20 cellular contexts compared by ENCODE assay signal in genomic region chr21:38293113-38293512, GRCh38. TPM values are rescaled to one million over a fixed set of nuclear protein-coding genes. Genes with fewer than 3 reads are reported as not detected.
DNase-seq lines count a peak whose midpoint lies in the region; ATAC-seq, FAIRE-seq and TF ChIP-seq lines count a peak whose summit lies in the region.
"Had no signal": no experiment of that assay in that cellular context is flagged by ENCODE, and none has a peak within 500 bp of the region (broad histone marks: within the 10 kb centered on the region; RNA-seq: fewer than 3 reads in every experiment).

No MANE protein-coding gene starts in this region.

- H3F3A ChIP-seq in GM23248 (ENCODE audit: insufficient read depth) = peaks cover 55% of the 10 kb centered on the region

- no peaks in the 10 kb centered on the region for H4K20me1 ChIP-seq in GM23248 (ENCODE audit: insufficient read depth)

- WGBS in pancreas, 2 donors = 87 to 89% methylated on average over 5 of the region's 5 CpGs
- 97% methylated on average over 5 of the region's 5 CpGs for WGBS in GM23248 (ENCODE audit: low coverage in 1 of 2, low lambda C conversion rate in 2 of 2, missing lambda C conversion rate in 2 of 2), 2 experiments

- H3K9me3 ChIP-seq in pancreas (no peaks in the 10 kb centered on the region), GM23248 (ENCODE audit: low read depth) (no peaks in the 10 kb centered on the region)
- H3K9me3 ChIP-seq: BE2C, right atrium auricular region, vagina had no signal

- H3K36me3 ChIP-seq in pancreas (peaks cover 0 to 9% (median 0%) of the 10 kb centered on the region in 3 donors), GM23248 (ENCODE audit: low read depth) (no peaks in the 10 kb centered on the region)
- H3K36me3 ChIP-seq: BE2C, right atrium auricular region, vagina, WERI-Rb-1 had no signal

- DNase-seq in NCI-H2029 (lab: John Stamatoyannopoulos, UW) (peak; percentile 35), NCI-H2029 treated with DMSO at 0.1 percent for 48 hours (lab: John Stamatoyannopoulos, UW) (no peak), NCI-H2171 treated with DMSO at 0.1 percent for 48 hours (lab: John Stamatoyannopoulos, UW) (peak; percentile 43), kidney tubule cell (ENCODE audit: low spot score) (peak; percentile 93), pancreas (no peak), GM23248 (no peak)
- DNase-seq: activated CD8-positive, alpha-beta memory T cell treated with anti-CD3 and anti-CD28 coated beads, Interleukin-2, amount 50 U/mL, for 4 hours; activated naive CD8-positive, alpha-beta T cell treated with anti-CD3 and anti-CD28 coated beads, Interleukin-2, amount 50 U/mL, for 24 hours; BE2C; glutamatergic neuron; NCI-H2107; NCI-H82; occipital lobe; WERI-Rb-1 had no signal

- no peaks in the 10 kb centered on the region for H3K9me2 ChIP-seq in GM23248 (ENCODE audit: insufficient read depth)

- intact Hi-C loops in pancreas (cut with DNase I) = no loop called here

- in situ Hi-C loops in GM23248 (cut with MboI) = no loop called here

- H3K4me3 ChIP-seq in pancreas = no peak overlapping the region
- no peak overlapping the region for H3K4me3 ChIP-seq in GM23248
- H3K4me3 ChIP-seq: right atrium auricular region, vagina had no signal

- ATAC-seq in pancreas (peak in 3 of 4 donors; percentile 18 to 34 (median 22)), HG02970 (IDR thresholded peaks at IDR 0.05; ENCODE audit: low FRiP score, unreplicated experiment) (no peak), HG03196 (IDR thresholded peaks at IDR 0.05; ENCODE audit: unreplicated experiment) (no peak)
- ATAC-seq: activated naive CD8-positive, alpha-beta T cell treated with anti-CD3 and anti-CD28 coated beads, Interleukin-2, amount 50 U/mL, for 24 hours had no signal

- no peak overlapping the region for H3K27ac ChIP-seq in pancreas
- no peak overlapping the region for H3K27ac ChIP-seq in GM23248
- H3K27ac ChIP-seq: KMS-11, right atrium auricular region, vagina, WERI-Rb-1 had no signal

- no peaks in the 10 kb centered on the region for H3K4me1 ChIP-seq in pancreas
- H3K4me1 ChIP-seq in GM23248 (ENCODE audit: insufficient read depth) = peaks cover 66% of the 10 kb centered on the region
- H3K4me1 ChIP-seq: BE2C had no signal

- TF ChIP-seq CTCF in pancreas (IDR thresholded peaks at IDR 0.05) = no peak

- H3K4me2 ChIP-seq in GM23248 (ENCODE audit: unreplicated experiment) = no peak overlapping the region
- H3K4me2 ChIP-seq: KMS-11 had no signal

- H3K79me2 ChIP-seq in GM23248 (ENCODE audit: insufficient read depth) = no peaks in the 10 kb centered on the region

- no peak overlapping the region for H3K9ac ChIP-seq in GM23248
- H3K9ac ChIP-seq: KMS-11 had no signal

- FAIRE-seq in pancreas (lab: Jason Lieb, UNC) = no peak

- H3K27me3 ChIP-seq in pancreas (no peaks in the 10 kb centered on the region), GM23248 (replicated peaks; ENCODE audit: insufficient read depth) (no peaks in the 10 kb centered on the region)
- H3K27me3 ChIP-seq: BE2C, right atrium auricular region, vagina had no signal

- H2AFZ ChIP-seq in GM23248 = no peak overlapping the region

RNA-seq across cellular contexts. Expression of gene KCNJ15, which starts 36.3 kb away (rescaled TPM):
- 10 to 100 TPM; 16.9 to 48.7 (median 31.0) TPM for total RNA-seq in pancreas
- polyA plus RNA-seq in pancreas (10 to 100 TPM; 20.0 to 45.7 TPM), GM23248 (2016; fragmentation: Nextera tagmentation; extraction: Ambion mirVana) (2.1 and 2.3 TPM in 2 replicates)
- total RNA-seq in GM23248 (2014; rRNA removed; shearing (Covaris generic)) = 1.2 and 2.1 TPM in 2 replicates
- total RNA-seq: SK-MEL-5 had no signal

Comparison
In these comparisons a context has a peak if more than half of its experiments do, and no peak if none do; other contexts are left out.
1. DNase-seq: peak in NCI-H2029 (single experiment), NCI-H2171 treated with DMSO at 0.1 percent for 48 hours (single experiment) and kidney tubule cell (single experiment); none in NCI-H2029 treated with DMSO at 0.1 percent for 48 hours (single experiment), pancreas (0 of 6) and GM23248 (single experiment).
2. ATAC-seq: peak in pancreas (3 of 4); none in HG02970 (single experiment) and HG03196 (single experiment).